In the genomic region with DNA sequence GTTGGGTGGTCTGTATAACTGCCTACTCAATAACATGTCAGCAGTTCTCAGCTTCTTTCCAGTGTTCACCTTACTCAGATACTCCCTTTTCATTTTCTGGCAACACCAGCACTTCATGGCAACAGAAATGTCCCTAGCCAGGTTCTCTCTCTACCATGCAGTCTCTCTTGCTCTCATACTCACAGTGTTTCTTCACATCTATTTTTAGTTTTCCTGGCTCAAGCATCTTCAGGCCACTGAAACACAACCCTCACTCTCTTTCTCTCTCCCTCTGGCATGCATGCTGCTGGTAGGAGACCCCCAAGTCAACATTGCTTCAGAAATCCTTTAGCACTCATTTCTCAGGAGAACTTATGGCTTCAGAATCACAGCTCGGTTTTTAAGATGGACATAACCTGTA, we compare ENCODE assay signal across 1 cellular context.
TF ChIP-seq lines count a peak whose summit lies in the region.

A gene (plus strand): TSS at position 253 of the 400 bp plus-strand sequence. CDS start 305 bp downstream, outside the sequence.

TF ChIP-seq in GM23338, 12 proteins besides CTCF, POLR2A, EP300 and RAD21 (continued from another document):
- TF ChIP-seq, protein P1, sequence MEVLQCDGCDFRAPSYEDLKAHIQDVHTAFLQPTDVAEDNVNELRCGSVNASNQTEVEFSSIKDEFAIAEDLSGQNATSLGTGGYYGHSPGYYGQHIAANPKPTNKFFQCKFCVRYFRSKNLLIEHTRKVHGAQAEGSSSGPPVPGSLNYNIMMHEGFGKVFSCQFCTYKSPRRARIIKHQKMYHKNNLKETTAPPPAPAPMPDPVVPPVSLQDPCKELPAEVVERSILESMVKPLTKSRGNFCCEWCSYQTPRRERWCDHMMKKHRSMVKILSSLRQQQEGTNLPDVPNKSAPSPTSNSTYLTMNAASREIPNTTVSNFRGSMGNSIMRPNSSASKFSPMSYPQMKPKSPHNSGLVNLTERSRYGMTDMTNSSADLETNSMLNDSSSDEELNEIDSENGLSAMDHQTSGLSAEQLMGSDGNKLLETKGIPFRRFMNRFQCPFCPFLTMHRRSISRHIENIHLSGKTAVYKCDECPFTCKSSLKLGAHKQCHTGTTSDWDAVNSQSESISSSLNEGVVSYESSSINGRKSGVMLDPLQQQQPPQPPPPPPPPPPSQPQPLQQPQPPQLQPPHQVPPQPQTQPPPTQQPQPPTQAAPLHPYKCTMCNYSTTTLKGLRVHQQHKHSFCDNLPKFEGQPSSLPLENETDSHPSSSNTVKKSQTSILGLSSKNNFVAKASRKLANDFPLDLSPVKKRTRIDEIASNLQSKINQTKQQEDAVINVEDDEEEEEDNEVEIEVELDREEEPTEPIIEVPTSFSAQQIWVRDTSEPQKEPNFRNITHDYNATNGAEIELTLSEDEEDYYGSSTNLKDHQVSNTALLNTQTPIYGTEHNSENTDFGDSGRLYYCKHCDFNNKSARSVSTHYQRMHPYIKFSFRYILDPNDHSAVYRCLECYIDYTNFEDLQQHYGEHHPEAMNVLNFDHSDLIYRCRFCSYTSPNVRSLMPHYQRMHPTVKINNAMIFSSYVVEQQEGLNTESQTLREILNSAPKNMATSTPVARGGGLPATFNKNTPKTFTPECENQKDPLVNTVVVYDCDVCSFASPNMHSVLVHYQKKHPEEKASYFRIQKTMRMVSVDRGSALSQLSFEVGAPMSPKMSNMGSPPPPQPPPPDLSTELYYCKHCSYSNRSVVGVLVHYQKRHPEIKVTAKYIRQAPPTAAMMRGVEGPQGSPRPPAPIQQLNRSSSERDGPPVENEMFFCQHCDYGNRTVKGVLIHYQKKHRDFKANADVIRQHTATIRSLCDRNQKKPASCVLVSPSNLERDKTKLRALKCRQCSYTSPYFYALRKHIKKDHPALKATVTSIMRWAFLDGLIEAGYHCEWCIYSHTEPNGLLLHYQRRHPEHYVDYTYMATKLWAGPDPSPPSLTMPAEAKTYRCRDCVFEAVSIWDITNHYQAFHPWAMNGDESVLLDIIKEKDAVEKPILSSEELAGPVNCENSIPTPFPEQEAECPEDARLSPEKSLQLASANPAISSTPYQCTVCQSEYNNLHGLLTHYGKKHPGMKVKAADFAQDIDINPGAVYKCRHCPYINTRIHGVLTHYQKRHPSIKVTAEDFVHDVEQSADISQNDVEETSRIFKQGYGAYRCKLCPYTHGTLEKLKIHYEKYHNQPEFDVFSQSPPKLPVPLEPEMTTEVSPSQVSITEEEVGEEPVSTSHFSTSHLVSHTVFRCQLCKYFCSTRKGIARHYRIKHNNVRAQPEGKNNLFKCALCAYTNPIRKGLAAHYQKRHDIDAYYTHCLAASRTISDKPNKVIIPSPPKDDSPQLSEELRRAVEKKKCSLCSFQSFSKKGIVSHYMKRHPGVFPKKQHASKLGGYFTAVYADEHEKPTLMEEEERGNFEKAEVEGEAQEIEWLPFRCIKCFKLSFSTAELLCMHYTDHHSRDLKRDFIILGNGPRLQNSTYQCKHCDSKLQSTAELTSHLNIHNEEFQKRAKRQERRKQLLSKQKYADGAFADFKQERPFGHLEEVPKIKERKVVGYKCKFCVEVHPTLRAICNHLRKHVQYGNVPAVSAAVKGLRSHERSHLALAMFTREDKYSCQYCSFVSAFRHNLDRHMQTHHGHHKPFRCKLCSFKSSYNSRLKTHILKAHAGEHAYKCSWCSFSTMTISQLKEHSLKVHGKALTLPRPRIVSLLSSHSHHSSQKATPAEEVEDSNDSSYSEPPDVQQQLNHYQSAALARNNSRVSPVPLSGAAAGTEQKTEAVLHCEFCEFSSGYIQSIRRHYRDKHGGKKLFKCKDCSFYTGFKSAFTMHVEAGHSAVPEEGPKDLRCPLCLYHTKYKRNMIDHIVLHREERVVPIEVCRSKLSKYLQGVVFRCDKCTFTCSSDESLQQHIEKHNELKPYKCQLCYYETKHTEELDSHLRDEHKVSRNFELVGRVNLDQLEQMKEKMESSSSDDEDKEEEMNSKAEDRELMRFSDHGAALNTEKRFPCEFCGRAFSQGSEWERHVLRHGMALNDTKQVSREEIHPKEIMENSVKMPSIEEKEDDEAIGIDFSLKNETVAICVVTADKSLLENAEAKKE (CRISPR knock-in tag; IDR thresholded peaks at IDR 0.05) = no peak
- TF ChIP-seq STAT1 (IDR thresholded peaks at IDR 0.05; ENCODE audit: unreplicated experiment) (no peak), NANOG (IDR thresholded peaks at IDR 0.05; ENCODE audit: borderline replicate concordance) (no peak), CREB1 (CRISPR knock-in tag; IDR thresholded peaks at IDR 0.05; ENCODE audit: low read depth) (no peak), JUNB (IDR thresholded peaks at IDR 0.05; ENCODE audit: unreplicated experiment) (no peak), POLR2AphosphoS5 (IDR thresholded peaks at IDR 0.05; ENCODE audit: low read depth) (no peak), ZNF114 (CRISPR knock-in tag; IDR thresholded peaks at IDR 0.05) (no peak)
- TF ChIP-seq, protein P2, sequence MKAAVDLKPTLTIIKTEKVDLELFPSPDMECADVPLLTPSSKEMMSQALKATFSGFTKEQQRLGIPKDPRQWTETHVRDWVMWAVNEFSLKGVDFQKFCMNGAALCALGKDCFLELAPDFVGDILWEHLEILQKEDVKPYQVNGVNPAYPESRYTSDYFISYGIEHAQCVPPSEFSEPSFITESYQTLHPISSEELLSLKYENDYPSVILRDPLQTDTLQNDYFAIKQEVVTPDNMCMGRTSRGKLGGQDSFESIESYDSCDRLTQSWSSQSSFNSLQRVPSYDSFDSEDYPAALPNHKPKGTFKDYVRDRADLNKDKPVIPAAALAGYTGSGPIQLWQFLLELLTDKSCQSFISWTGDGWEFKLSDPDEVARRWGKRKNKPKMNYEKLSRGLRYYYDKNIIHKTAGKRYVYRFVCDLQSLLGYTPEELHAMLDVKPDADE (IDR thresholded peaks at IDR 0.05) = no peak
